ENCODE assay signal across 17 cellular contexts in genomic region chr1:242824435-242824834, GRCh38.
A peak's percentile ranks its signal among the peaks of the same experiment; 100 is the strongest.
DNase-seq lines count a peak whose midpoint lies in the region; ATAC-seq and TF ChIP-seq lines count a peak whose summit lies in the region.
"Had no signal": no experiment of that assay in that cellular context is flagged by ENCODE, and none has a peak within 500 bp of the region (broad histone marks: within the 10 kb centered on the region; RNA-seq: fewer than 3 reads in every experiment).

No MANE protein-coding gene starts in this region.

- H3K9ac ChIP-seq in smooth muscle cell (ENCODE audit: low read depth) = no peak overlapping the region
- H3K9ac ChIP-seq in Karpas-422 (ENCODE audit: low read length) = no peak overlapping the region

- WGBS in smooth muscle cell (ENCODE audit: low lambda C conversion rate) = 20% methylated on average over 4 of the region's 4 CpGs

- H3K4me1 Mint-ChIP-seq in T-helper 17 cell = no peaks in the 10 kb centered on the region
- H3K4me1 Mint-ChIP-seq: activated CD8-positive, alpha-beta memory T cell treated with anti-CD3 and anti-CD28 coated beads, Interleukin-2, amount 10 ng/mL, durations not matched to agents 7 days and 5 days; B cell; naive thymus-derived CD8-positive, alpha-beta T cell had no signal

- no peaks in the 10 kb centered on the region for H3K9me2 ChIP-seq in Karpas-422 (replicated peaks; ENCODE audit: insufficient read depth, low read length)

- no peak overlapping the region for H3K4me3 Mint-ChIP-seq in T-helper 17 cell
- H3K4me3 Mint-ChIP-seq: activated CD8-positive, alpha-beta memory T cell treated with anti-CD3 and anti-CD28 coated beads, Interleukin-2, amount 10 ng/mL, durations not matched to agents 7 days and 5 days; B cell; naive thymus-derived CD8-positive, alpha-beta T cell had no signal

- peaks cover 52% of the 10 kb centered on the region for H3K4me1 ChIP-seq in SJSA1 (replicated peaks)
- H3K4me1 ChIP-seq in smooth muscle cell (ENCODE audit: low read depth) = peaks cover 4% of the 10 kb centered on the region
- no peaks in the 10 kb centered on the region for H3K4me1 ChIP-seq in upper lobe of right lung
- no peaks in the 10 kb centered on the region for H3K4me1 ChIP-seq in osteoblast (ENCODE audit: insufficient read depth, low read length)
- no peaks in the 10 kb centered on the region for H3K4me1 ChIP-seq in Karpas-422 (ENCODE audit: low read length)
- H3K4me1 ChIP-seq: spleen had no signal

- no peaks in the 10 kb centered on the region for H3K36me3 Mint-ChIP-seq in T-helper 17 cell (ENCODE audit: low read depth)
- H3K36me3 Mint-ChIP-seq: activated CD8-positive, alpha-beta memory T cell treated with anti-CD3 and anti-CD28 coated beads, Interleukin-2, amount 10 ng/mL, durations not matched to agents 7 days and 5 days; naive thymus-derived CD8-positive, alpha-beta T cell had no signal

- no peaks in the 10 kb centered on the region for H3K27me3 Mint-ChIP-seq in T-helper 17 cell
- H3K27me3 Mint-ChIP-seq: activated CD8-positive, alpha-beta memory T cell treated with anti-CD3 and anti-CD28 coated beads, Interleukin-2, amount 10 ng/mL, durations not matched to agents 7 days and 5 days had no signal

- H3K36me3 ChIP-seq in SJSA1 = no peaks in the 10 kb centered on the region
- no peaks in the 10 kb centered on the region for H3K36me3 ChIP-seq in smooth muscle cell (ENCODE audit: low read depth)
- H3K36me3 ChIP-seq in upper lobe of right lung = no peaks in the 10 kb centered on the region
- H3K36me3 ChIP-seq in osteoblast (ENCODE audit: insufficient read depth, low read length) = no peaks in the 10 kb centered on the region
- H3K36me3 ChIP-seq in Karpas-422 (ENCODE audit: insufficient read depth, low read length) = no peaks in the 10 kb centered on the region
- H3K36me3 ChIP-seq: spleen, thoracic aorta had no signal

- no peak overlapping the region for H2AFZ ChIP-seq in smooth muscle cell (ENCODE audit: low read depth)
- no peak overlapping the region for H2AFZ ChIP-seq in osteoblast (ENCODE audit: low read length)
- H2AFZ ChIP-seq in Karpas-422 (ENCODE audit: low read length) = no peak overlapping the region

- intact Hi-C loops in upper lobe of right lung (cut with DNase I) = no loop called here

- no peak for ATAC-seq in upper lobe of right lung
- ATAC-seq in T-helper 17 cell = no peak
- ATAC-seq: activated CD8-positive, alpha-beta memory T cell treated with anti-CD3 and anti-CD28 coated beads, Interleukin-2, amount 10 ng/mL, durations not matched to agents 7 days and 5 days; naive thymus-derived CD8-positive, alpha-beta T cell had no signal

- DNase-seq in HPDE6-E6E7 (ENCODE audit: extremely low spot score) = peak; percentile 49
- DNase-seq in SJSA1 (ENCODE audit: low read depth in 1 of 2, low spot score in 2 of 2) = peak; percentile 81 to 93
- peak; percentile 21 for DNase-seq in fibroblast of the conjunctiva (ENCODE audit: low read depth)
- DNase-seq in smooth muscle cell (lab: John Stamatoyannopoulos, UW; ENCODE audit: unreplicated experiment) = no peak
- no peak for DNase-seq in upper lobe of right lung
- no peak for DNase-seq in osteoblast (ENCODE audit: insufficient read length, low spot score, missing footprints)
- DNase-seq in T-helper 17 cell = no peak
- no peak for DNase-seq in Karpas-422
- DNase-seq: activated CD4-positive, alpha-beta T cell treated with anti-CD3 and anti-CD28 coated beads for 1 hour; activated CD8-positive, alpha-beta memory T cell treated with anti-CD3 and anti-CD28 coated beads, Interleukin-2, amount 10 ng/mL, durations not matched to agents 7 days and 5 days; H7; naive thymus-derived CD8-positive, alpha-beta T cell; NCI-H1694; NK-92 treated with Interleukin-12 subunit alpha and Interleukin-12 subunit beta, amount 100 ng/mL, for 24 hours; spleen had no signal

- H3K27ac Mint-ChIP-seq in T-helper 17 cell = no peak overlapping the region
- H3K27ac Mint-ChIP-seq: activated CD8-positive, alpha-beta memory T cell treated with anti-CD3 and anti-CD28 coated beads, Interleukin-2, amount 10 ng/mL, durations not matched to agents 7 days and 5 days; B cell had no signal

- peak overlapping the region; percentile 85 for H3K27ac ChIP-seq in SJSA1
- H3K27ac ChIP-seq in smooth muscle cell (ENCODE audit: low read depth) = peak overlapping the region; percentile 8
- no peak overlapping the region for H3K27ac ChIP-seq in upper lobe of right lung
- no peak overlapping the region for H3K27ac ChIP-seq in osteoblast (ENCODE audit: low read depth, low read length)
- H3K27ac ChIP-seq in Karpas-422 (ENCODE audit: low read length) = no peak overlapping the region
- H3K27ac ChIP-seq: spleen, thoracic aorta had no signal

- H3K27me3 ChIP-seq in SJSA1 (replicated peaks) (no peaks in the 10 kb centered on the region), smooth muscle cell (ENCODE audit: low read depth) (no peaks in the 10 kb centered on the region), upper lobe of right lung (no peaks in the 10 kb centered on the region), osteoblast (ENCODE audit: insufficient read depth, low read length) (no peaks in the 10 kb centered on the region), Karpas-422 (ENCODE audit: low read length) (no peaks in the 10 kb centered on the region)

- H3K4me3 ChIP-seq in SJSA1 = no peak overlapping the region
- no peak overlapping the region for H3K4me3 ChIP-seq in smooth muscle cell
- no peak overlapping the region for H3K4me3 ChIP-seq in upper lobe of right lung
- no peak overlapping the region for H3K4me3 ChIP-seq in osteoblast (ENCODE audit: insufficient read depth, low read length)
- no peak overlapping the region for H3K4me3 ChIP-seq in Karpas-422 (ENCODE audit: low read length)
- H3K4me3 ChIP-seq: spleen, thoracic aorta had no signal

- no peak for TF ChIP-seq CTCF in smooth muscle cell (IDR thresholded peaks at IDR 0.05; ENCODE audit: borderline replicate concordance, insufficient read depth, poor library complexity, severe bottlenecking)
- TF ChIP-seq CTCF in upper lobe of right lung (IDR thresholded peaks at IDR 0.05) = no peak
- no peak for TF ChIP-seq CTCF in osteoblast (IDR thresholded peaks at IDR 0.05; ENCODE audit: extremely low read depth, low read depth, low read length)

- no peaks in the 10 kb centered on the region for H3K9me3 ChIP-seq in SJSA1 (replicated peaks)
- no peaks in the 10 kb centered on the region for H3K9me3 ChIP-seq in smooth muscle cell (replicated peaks; ENCODE audit: low read depth)
- H3K9me3 ChIP-seq in upper lobe of right lung = no peaks in the 10 kb centered on the region
- no peaks in the 10 kb centered on the region for H3K9me3 ChIP-seq in osteoblast (ENCODE audit: low read depth, low read length)
- H3K9me3 ChIP-seq in T-helper 17 cell (ENCODE audit: control insufficient read depth, low read length, poor library complexity, severe bottlenecking) = no peaks in the 10 kb centered on the region
- no peaks in the 10 kb centered on the region for H3K9me3 ChIP-seq in Karpas-422 (ENCODE audit: low read length)
- H3K9me3 ChIP-seq: spleen, thoracic aorta had no signal

- H3K4me2 ChIP-seq in smooth muscle cell (peak overlapping the region; percentile 31), osteoblast (ENCODE audit: insufficient read depth, low read length) (no peak overlapping the region), Karpas-422 (ENCODE audit: low read depth, low read length, poor library complexity, severe bottlenecking) (no peak overlapping the region)

- H4K20me1 ChIP-seq in smooth muscle cell (ENCODE audit: low read depth) = no peaks in the 10 kb centered on the region
- H4K20me1 ChIP-seq in osteoblast (ENCODE audit: insufficient read depth, low read length) = no peaks in the 10 kb centered on the region
- no peaks in the 10 kb centered on the region for H4K20me1 ChIP-seq in Karpas-422 (ENCODE audit: insufficient read depth, low read depth, low read length)

- H3K79me2 ChIP-seq in smooth muscle cell (ENCODE audit: low read depth) = no peaks in the 10 kb centered on the region
- no peaks in the 10 kb centered on the region for H3K79me2 ChIP-seq in osteoblast (ENCODE audit: insufficient read depth, low read length)
- H3K79me2 ChIP-seq in Karpas-422 (ENCODE audit: low read length) = no peaks in the 10 kb centered on the region

- H3F3A ChIP-seq in smooth muscle cell (ENCODE audit: low read depth) = peaks cover 4% of the 10 kb centered on the region

Comparison
In these comparisons a context has a peak if more than half of its experiments do, and no peak if none do; other contexts are left out.
1. DNase-seq: peak in HPDE6-E6E7 (single experiment), SJSA1 (2 of 2) and fibroblast of the conjunctiva (single experiment); none in smooth muscle cell (single experiment), upper lobe of right lung (single experiment), osteoblast (single experiment), T-helper 17 cell (0 of 3) and Karpas-422 (single experiment).
2. H3K27ac ChIP-seq: peak in SJSA1 (single experiment) and smooth muscle cell (single experiment); none in upper lobe of right lung (single experiment), osteoblast (single experiment) and Karpas-422 (single experiment).